28 cellular contexts compared by ENCODE assay signal in the genomic region with DNA sequence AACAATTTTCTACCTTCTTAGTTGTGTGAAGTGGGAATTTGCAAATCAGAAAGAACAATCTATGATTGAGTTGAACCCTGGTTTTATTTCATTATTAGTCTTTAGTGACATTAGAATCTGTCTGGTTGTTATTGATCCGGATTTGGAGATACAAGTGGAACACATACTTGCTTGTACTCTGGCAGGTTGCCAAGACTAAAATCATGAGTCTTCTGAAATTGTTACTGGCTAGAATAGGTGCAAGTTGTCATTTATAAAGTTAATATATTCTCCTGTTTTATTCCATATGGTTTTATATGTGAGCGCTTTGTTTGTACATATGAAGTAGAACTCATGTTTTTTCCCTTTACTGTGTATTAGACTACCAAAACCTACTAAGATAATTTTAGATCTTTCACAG. TPM values are rescaled to one million over a fixed set of nuclear protein-coding genes. Genes with fewer than 3 reads are reported as not detected.
"Had no signal": no experiment of that assay in that cellular context is flagged by ENCODE, and none has a peak within 500 bp of the region (broad histone marks: within the 10 kb centered on the region; RNA-seq: fewer than 3 reads in every experiment).

No MANE protein-coding gene starts in this region.

- H3K4me2 ChIP-seq: hepatocyte, smooth muscle cell had no signal

- H3K27me3 ChIP-seq: dorsolateral prefrontal cortex, esophagus squamous epithelium, hepatocyte, sigmoid colon, stomach, suprapubic skin, tibial nerve had no signal

- H3K4me3 ChIP-seq: dorsolateral prefrontal cortex, esophagus squamous epithelium, hepatocyte, left ventricle myocardium inferior, sigmoid colon, smooth muscle cell, stomach, suprapubic skin, tibial nerve had no signal

- H3K79me2 ChIP-seq: hepatocyte had no signal

- ATAC-seq: activated CD4-positive, alpha-beta T cell treated with anti-CD3 and anti-CD28 coated beads for 36 hours; effector memory CD8-positive, alpha-beta T cell; natural killer cell; stimulated activated memory B cell treated with anti-CD40 and anti-IgM and Interleukin-4, amounts not matched to agents 10 μg/mL and 1 μg/mL and 100 μg/mL, for 72 hours had no signal

- H3K9me3 ChIP-seq: suprapubic skin had no signal

- H3K36me3 ChIP-seq: left ventricle myocardium inferior, sigmoid colon, suprapubic skin had no signal

- H3K27ac ChIP-seq: dorsolateral prefrontal cortex, esophagus squamous epithelium, hepatocyte, left ventricle myocardium inferior, sigmoid colon, stomach, suprapubic skin, tibial nerve had no signal

- H2AFZ ChIP-seq: hepatocyte had no signal

- DNase-seq: activated B cell treated with CpG ODN at 0.5 μM for 24 hours; activated CD4-positive, alpha-beta T cell treated with anti-CD3 and anti-CD28 coated beads for 36 hours; activated CD4-positive, alpha-beta T cell treated with anti-CD3 and anti-CD28 coated beads, Interleukin-2, amount 50 U/mL, for 48 hours; activated naive CD4-positive, alpha-beta T cell treated with anti-CD3 and anti-CD28 coated beads for 36 hours; activated naive CD8-positive, alpha-beta T cell treated with anti-CD3 and anti-CD28 coated beads, Interleukin-2, amount 10 ng/mL, durations not matched to agents 7 days and 5 days; activated T-cell treated with anti-CD3 and anti-CD28 coated beads, Interleukin-2, amount 50 U/mL, for 48 hours; amygdala; caudate nucleus; dorsolateral prefrontal cortex; effector memory CD8-positive, alpha-beta T cell; esophagus squamous epithelium; foreskin melanocyte; glutamatergic neuron; immature natural killer cell; left ventricle myocardium inferior; mammary epithelial cell; natural killer cell; sigmoid colon; stimulated activated CD4-positive, alpha-beta T cell treated with anti-CD3 and anti-CD28 coated beads, Interleukin-15, amount 100 ng/mL, for 24 hours; stomach had no signal

- H3K4me1 ChIP-seq: esophagus squamous epithelium, left ventricle myocardium inferior, sigmoid colon, stomach, suprapubic skin, tibial nerve had no signal

RNA-seq across cellular contexts. Expression of a gene that starts 41.2 kb away (rescaled TPM):
- total RNA-seq: activated B cell treated with CpG ODN at 0.5 μM for 24 hours; activated CD4-positive, alpha-beta T cell treated with anti-CD3 and anti-CD28 coated beads for 36 hours; activated naive CD4-positive, alpha-beta T cell treated with anti-CD3 and anti-CD28 coated beads for 36 hours; activated naive CD8-positive, alpha-beta T cell treated with anti-CD3 and anti-CD28 coated beads, Interleukin-2, amount 10 ng/mL, durations not matched to agents 7 days and 5 days; esophagus squamous epithelium; left ventricle myocardium inferior; mesothelial cell of epicardium; natural killer cell; smooth muscle cell; stomach; urinary bladder had no signal
- polyA plus RNA-seq: hepatocyte, immature natural killer cell, smooth muscle cell had no signal

RNA-seq across cellular contexts. Expression of a gene that starts 58.0 kb away (rescaled TPM):
- total RNA-seq: activated B cell treated with CpG ODN at 0.5 μM for 24 hours; activated CD4-positive, alpha-beta T cell treated with anti-CD3 and anti-CD28 coated beads for 36 hours; activated naive CD4-positive, alpha-beta T cell treated with anti-CD3 and anti-CD28 coated beads for 36 hours; activated naive CD8-positive, alpha-beta T cell treated with anti-CD3 and anti-CD28 coated beads, Interleukin-2, amount 10 ng/mL, durations not matched to agents 7 days and 5 days; esophagus squamous epithelium; hepatocyte; left ventricle myocardium inferior; mammary epithelial cell; mesothelial cell of epicardium; natural killer cell; renal cortical epithelial cell; sigmoid colon; smooth muscle cell; stomach; suprapubic skin; tibial nerve; urinary bladder had no signal
- polyA plus RNA-seq: hepatocyte, immature natural killer cell, mammary epithelial cell, smooth muscle cell, stomach, urinary bladder had no signal
